In genomic region chr20:52191436-52192295, GRCh38 we compare ENCODE assay signal across 1 cellular context.
TF ChIP-seq lines count a peak whose summit lies in the region.

Gene ZFP64 (minus strand): TSS chr20:52191779. CDS start chr20:52191636, 143 bp downstream.

TF ChIP-seq in GM12878, 131 proteins besides CTCF, POLR2A, EP300 and RAD21 (continued from another document):
- TF ChIP-seq RELB (IDR thresholded peaks at IDR 0.05; ENCODE audit: low read depth) (peak; percentile 58), HDAC2 (IDR thresholded peaks at IDR 0.05) (no peak; the same call in 1 of the 2 replicates), SMARCA5 (IDR thresholded peaks at IDR 0.05) (peak; percentile 93), PML (IDR thresholded peaks at IDR 0.05; ENCODE audit: low read length) (no peak; the same call in 1 of the 2 replicates), CBFB (IDR thresholded peaks at IDR 0.05; ENCODE audit: low read depth) (no peak), RELA (IDR thresholded peaks at IDR 0.05; ENCODE audit: borderline replicate concordance, partially characterized antibody) (no peak), RUNX3 (IDR thresholded peaks at IDR 0.05; ENCODE audit: low read length) (peak; percentile 5; the same call in 1 of the 2 replicates), MTA2 (IDR thresholded peaks at IDR 0.05; ENCODE audit: low read depth) (no peak; the same call in 1 of the 2 replicates), POLR2AphosphoS5 (IDR thresholded peaks at IDR 0.05; ENCODE audit: low read length) (peak; percentile 16), USF2 (IDR thresholded peaks at IDR 0.05; ENCODE audit: borderline replicate concordance, low read depth, low read length) (no peak), E4F1 (IDR thresholded peaks at IDR 0.05; ENCODE audit: borderline replicate concordance, partially characterized antibody) (peak; percentile 53), CHD2 (IDR thresholded peaks at IDR 0.05; ENCODE audit: borderline replicate concordance, low read depth, low read length) (peak; percentile 17; the same call in 1 of the 2 replicates), BHLHE40 (IDR thresholded peaks at IDR 0.05; ENCODE audit: borderline replicate concordance in 1 of 2, low read depth in 2 of 2, low read length in 1 of 2) (peak in 1 of 2 experiments; percentile 87; a peak in 2 of 4 replicates), NFIC (IDR thresholded peaks at IDR 0.05; ENCODE audit: low read depth, low read length) (no peak)
